7 cellular contexts compared by ENCODE assay signal in genomic region chr22:25702046-25702445, GRCh38. TPM values are rescaled to one million over a fixed set of nuclear protein-coding genes. Genes with fewer than 3 reads are reported as not detected.
DNase-seq lines count a peak whose midpoint lies in the region; ATAC-seq and TF ChIP-seq lines count a peak whose summit lies in the region.

No MANE protein-coding gene starts in this region.

- peak; percentile 5 for TF ChIP-seq CTCF in GM13976 (IDR thresholded peaks at IDR 0.05; ENCODE audit: borderline replicate concordance, control extremely low read depth, extremely low read depth, insufficient read depth, missing control alignments)
- TF ChIP-seq CTCF in osteocyte (IDR thresholded peaks at IDR 0.05): peak; percentile 65
- peak in 3 of 6 experiments; percentile 39 to 66 (median 51) for TF ChIP-seq CTCF in thyroid gland (IDR thresholded peaks at IDR 0.05)

- H3K36me3 ChIP-seq in thyroid gland: no peaks in the 10 kb centered on the region

- H3K4me1 Mint-ChIP-seq in osteocyte (ENCODE audit: unreplicated experiment): peaks cover 9% of the 10 kb centered on the region
- no peaks in the 10 kb centered on the region for H3K4me1 Mint-ChIP-seq in activated T-helper 17 cell treated with anti-CD3 and anti-CD28 coated beads, Interleukin-2, amount 50 U/mL, for 72 hours

- H3K4me1 ChIP-seq in thyroid gland: no peaks in the 10 kb centered on the region

- peak; percentile 45 for DNase-seq in GM13976 (ENCODE audit: low spot score)
- peak; percentile 8 to 56 for DNase-seq in NCI-H446 (lab: John Stamatoyannopoulos, UW)
- peak; percentile 57 for DNase-seq in cerebellum (ENCODE audit: low spot score)
- DNase-seq in osteocyte (ENCODE audit: extremely low spot score, unreplicated experiment): no peak
- no peak for DNase-seq in thyroid gland

- H3K27ac Mint-ChIP-seq in osteocyte (ENCODE audit: unreplicated experiment): no peak overlapping the region
- H3K27ac Mint-ChIP-seq in activated T-helper 17 cell treated with anti-CD3 and anti-CD28 coated beads, Interleukin-2, amount 50 U/mL, for 72 hours: no peak overlapping the region

- no peak overlapping the region for H3K4me3 ChIP-seq in thyroid gland (replicated peaks in 1 of 3)

- TF ChIP-seq POLR2A in thyroid gland (IDR thresholded peaks at IDR 0.05): no peak

- ATAC-seq in GM21447 (IDR thresholded peaks at IDR 0.05; ENCODE audit: unreplicated experiment): no peak
- ATAC-seq in activated T-helper 17 cell treated with anti-CD3 and anti-CD28 coated beads, Interleukin-2, amount 50 U/mL, for 72 hours (replicated peaks): no peak

- H3K9me3 ChIP-seq in thyroid gland: no peaks in the 10 kb centered on the region

- H3K27ac ChIP-seq in thyroid gland: no peak overlapping the region

- no peaks in the 10 kb centered on the region for H3K27me3 Mint-ChIP-seq in osteocyte (ENCODE audit: unreplicated experiment)
- peaks cover 9% of the 10 kb centered on the region for H3K27me3 Mint-ChIP-seq in activated T-helper 17 cell treated with anti-CD3 and anti-CD28 coated beads, Interleukin-2, amount 50 U/mL, for 72 hours

- in situ Hi-C loops in GM13976 (cut with MboI; ENCODE audit: low sequenced_read_pairs, unreplicated experiment): loop anchor here (10.0 kb wide), 1 partner anchor 217 kb away; no protein-coding TSS in a partner anchor

- intact Hi-C loops in thyroid gland (cut with DNase I): loop anchor here (10.0 kb wide), 1 partner anchor 237 kb away; no protein-coding TSS in a partner anchor

- no peaks in the 10 kb centered on the region for H3K36me3 Mint-ChIP-seq in osteocyte (ENCODE audit: unreplicated experiment)
- H3K36me3 Mint-ChIP-seq in activated T-helper 17 cell treated with anti-CD3 and anti-CD28 coated beads, Interleukin-2, amount 50 U/mL, for 72 hours (ENCODE audit: low read depth): no peaks in the 10 kb centered on the region

- H3K27me3 ChIP-seq in thyroid gland: no peaks in the 10 kb centered on the region

- no peak overlapping the region for H3K4me3 Mint-ChIP-seq in osteocyte (ENCODE audit: unreplicated experiment)
- H3K4me3 Mint-ChIP-seq in activated T-helper 17 cell treated with anti-CD3 and anti-CD28 coated beads, Interleukin-2, amount 50 U/mL, for 72 hours: no peak overlapping the region

- no peaks in the 10 kb centered on the region for H3K9me3 Mint-ChIP-seq in osteocyte (ENCODE audit: unreplicated experiment)
- no peaks in the 10 kb centered on the region for H3K9me3 Mint-ChIP-seq in activated T-helper 17 cell treated with anti-CD3 and anti-CD28 coated beads, Interleukin-2, amount 50 U/mL, for 72 hours

RNA-seq across cellular contexts. Expression of gene MYO18B, which starts 39.9 kb away (rescaled TPM):
- total RNA-seq in cerebellum (0.36 TPM), osteocyte (not detected in 2 replicates), thyroid gland (under 1 TPM in 1 of 4 donors, not detected in 3; 0.33 TPM)
- total RNA-seq in activated T-helper 17 cell treated with anti-CD3 and anti-CD28 coated beads, Interleukin-2, amount 50 U/mL, for 72 hours: 1 to 10 TPM; 2.3 to 4.3 TPM

Comparison
In these comparisons a context has a peak if more than half of its experiments do, and no peak if none do; other contexts are left out.
1. DNase-seq: peak in GM13976 (single experiment), NCI-H446 (2 of 2) and cerebellum (single experiment); none in osteocyte (single experiment) and thyroid gland (0 of 2).